Comparison of ENCODE assay signal across 17 cellular contexts in the genomic region with DNA sequence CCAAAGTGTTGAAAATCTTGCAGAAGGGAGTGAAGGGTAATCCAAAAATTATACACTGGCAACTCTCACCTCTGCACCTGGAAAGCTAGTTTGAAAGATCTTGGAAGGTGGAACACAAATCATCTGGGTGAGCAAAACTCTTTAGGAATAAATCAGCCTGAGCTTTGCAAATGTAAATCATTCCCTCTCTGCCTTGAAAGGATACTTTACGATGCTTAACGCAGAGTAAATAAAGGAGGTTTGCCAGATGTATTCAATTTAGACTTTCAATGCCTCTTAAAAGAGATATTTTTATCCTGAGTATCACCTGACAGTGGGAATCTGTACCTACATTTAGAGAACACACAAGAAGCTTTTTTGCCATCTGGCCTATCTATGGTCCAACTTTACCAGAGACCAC.
DNase-seq lines count a peak whose midpoint lies in the region; ATAC-seq and TF ChIP-seq lines count a peak whose summit lies in the region.
"Had no signal": no experiment of that assay in that cellular context is flagged by ENCODE, and none has a peak within 500 bp of the region (broad histone marks: within the 10 kb centered on the region; RNA-seq: fewer than 3 reads in every experiment).

No MANE protein-coding gene starts in this region.

- DNase-seq in COR-L47 (lab: John Stamatoyannopoulos, UW) (peak; percentile 62), NCI-H128 (lab: John Stamatoyannopoulos, UW; ENCODE audit: unreplicated experiment) (peak; percentile 84), NCI-H2227 treated with DMSO at 0.1 percent for 48 hours (lab: John Stamatoyannopoulos, UW) (peak; percentile 78), WTC11 (ENCODE audit: low spot score) (no peak), HuH-7 (ENCODE audit: low spot score) (no peak), EL (no peak)
- DNase-seq: activated effector memory CD4-positive, alpha-beta T cell treated with Interleukin-2 at 50 U/mL for 16 hours; amniotic stem cell; effector memory CD4-positive, alpha-beta T cell; pancreas; stimulated activated CD4-positive, alpha-beta T cell treated with anti-CD3 and anti-CD28 coated beads, Interleukin-2, amount 100 ng/mL, for 48 hours; uterus had no signal

- peaks cover 58% of the 10 kb centered on the region for H3K4me1 Mint-ChIP-seq in WTC11
- H3K4me1 Mint-ChIP-seq: central memory CD8-positive, alpha-beta T cell had no signal

- no peaks in the 10 kb centered on the region for H3K36me3 Mint-ChIP-seq in WTC11

- no peaks in the 10 kb centered on the region for H3K27me3 Mint-ChIP-seq in WTC11 (ENCODE audit: low read depth)
- H3K27me3 Mint-ChIP-seq: central memory CD8-positive, alpha-beta T cell had no signal

- no peaks in the 10 kb centered on the region for H3K9me3 Mint-ChIP-seq in WTC11
- H3K9me3 Mint-ChIP-seq: central memory CD8-positive, alpha-beta T cell had no signal

- H3K4me3 Mint-ChIP-seq in WTC11: peak overlapping the region; percentile 36; the same call in 1 of the 2 replicates
- H3K4me3 Mint-ChIP-seq: central memory CD8-positive, alpha-beta T cell had no signal

- peak; percentile 36 for ATAC-seq in WTC11
- no peak for ATAC-seq in GM18861 (IDR thresholded peaks at IDR 0.05; ENCODE audit: unreplicated experiment)
- ATAC-seq in GM18517 (IDR thresholded peaks at IDR 0.05; ENCODE audit: unreplicated experiment): no peak
- ATAC-seq: left lobe of liver, Panc1, pancreas had no signal

- TF ChIP-seq CTCF in WTC11 (IDR thresholded peaks at IDR 0.05): no peak

- peak overlapping the region; percentile 84; the same call in 1 of the 2 replicates for H3K27ac Mint-ChIP-seq in WTC11

- CTCF ChIA-PET in WTC11 (lab: Charles Lee): no interaction called here

- POLR2A ChIA-PET in WTC11 (lab: Charles Lee): interaction anchor here (0.8 kb wide), 1 partner anchor 22 kb away, joined by 3 read pairs; no protein-coding TSS in a partner anchor

TF ChIP-seq in WTC11, 78 proteins besides CTCF, POLR2A, EP300 and RAD21:
- TF ChIP-seq, protein P1, sequence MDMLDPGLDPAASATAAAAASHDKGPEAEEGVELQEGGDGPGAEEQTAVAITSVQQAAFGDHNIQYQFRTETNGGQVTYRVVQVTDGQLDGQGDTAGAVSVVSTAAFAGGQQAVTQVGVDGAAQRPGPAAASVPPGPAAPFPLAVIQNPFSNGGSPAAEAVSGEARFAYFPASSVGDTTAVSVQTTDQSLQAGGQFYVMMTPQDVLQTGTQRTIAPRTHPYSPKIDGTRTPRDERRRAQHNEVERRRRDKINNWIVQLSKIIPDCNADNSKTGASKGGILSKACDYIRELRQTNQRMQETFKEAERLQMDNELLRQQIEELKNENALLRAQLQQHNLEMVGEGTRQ (CRISPR knock-in tag; IDR thresholded peaks at IDR 0.05): 0 out of 2 replicates have a peak, but pooled peaks have one; percentile 12
- TF ChIP-seq NFATC4 (CRISPR knock-in tag; IDR thresholded peaks at IDR 0.05) (no peak), RELA (CRISPR knock-in tag; IDR thresholded peaks at IDR 0.05; ENCODE audit: borderline replicate concordance) (no peak)

Comparison
In these comparisons a context has a peak if more than half of its experiments do, and no peak if none do; other contexts are left out.
1. DNase-seq: peak in COR-L47 (single experiment), NCI-H128 (single experiment) and NCI-H2227 treated with DMSO at 0.1 percent for 48 hours (single experiment); none in WTC11 (single experiment), HuH-7 (single experiment) and EL (single experiment).